Comparison of ENCODE assay signal across 15 cellular contexts in genomic region chr4:118898221-118898620, GRCh38. TPM values are rescaled to one million over a fixed set of nuclear protein-coding genes. Genes with fewer than 3 reads are reported as not detected.
DNase-seq lines count a peak whose midpoint lies in the region; ATAC-seq and TF ChIP-seq lines count a peak whose summit lies in the region.
"Had no signal": no experiment of that assay in that cellular context is flagged by ENCODE, and none has a peak within 500 bp of the region (broad histone marks: within the 10 kb centered on the region; RNA-seq: fewer than 3 reads in every experiment).

No MANE protein-coding gene starts in this region.

- no peak for ATAC-seq in gastroesophageal sphincter
- ATAC-seq in aorta (ENCODE audit: low FRiP score), result no peak
- ATAC-seq in HG03159 (IDR thresholded peaks at IDR 0.05; ENCODE audit: unreplicated experiment), result no peak
- ATAC-seq in CD8-positive, alpha-beta T cell, result no peak
- ATAC-seq: PC-3 had no signal

- no peak for DNase-seq in mesothelial cell of epicardium (ENCODE audit: low spot score in 2 of 2, unreplicated experiment in 2 of 2)
- DNase-seq in aorta, result no peak
- DNase-seq in globus pallidus (ENCODE audit: low spot score), result no peak
- no peak for DNase-seq in CD8-positive, alpha-beta T cell
- DNase-seq: CD8-positive, alpha-beta memory T cell; GF-D8; HFFc6; NCI-H1694; NCI-H345; NCI-H526 treated with DMSO at 0.1 percent for 48 hours; PC-3 had no signal

- peak overlapping the region in 2 of 3 donors; percentile 59 to 62 for H3K9ac ChIP-seq in skeletal muscle tissue (ENCODE audit: low read depth in 1 of 3, low read length in 3 of 3)

- H3K4me3 ChIP-seq in gastroesophageal sphincter, result peak overlapping the region; percentile 7 to 9
- H3K4me3 ChIP-seq in skeletal muscle tissue (ENCODE audit: low read length in 3 of 3), result peak overlapping the region in 2 of 3 donors; percentile 51 to 58
- H3K4me3 ChIP-seq in aorta (ENCODE audit: low read length in 2 of 2), result peak overlapping the region in 1 of 2 donors; percentile 54
- H3K4me3 ChIP-seq in CD8-positive, alpha-beta T cell (ENCODE audit: low read depth, low read length), result no peak overlapping the region

- H3K27me3 ChIP-seq in gastroesophageal sphincter, result no peaks in the 10 kb centered on the region
- H3K27me3 ChIP-seq in skeletal muscle tissue (ENCODE audit: control insufficient read depth in 3 of 3, insufficient read depth in 3 of 3, low read length in 3 of 3), result no peaks in the 10 kb centered on the region
- no peaks in the 10 kb centered on the region for H3K27me3 ChIP-seq in aorta (ENCODE audit: control insufficient read depth in 1 of 2, insufficient read depth in 2 of 2, low read length in 1 of 2)
- no peaks in the 10 kb centered on the region for H3K27me3 ChIP-seq in CD8-positive, alpha-beta T cell (ENCODE audit: insufficient read depth, low read length)

- WGBS in gastroesophageal sphincter (ENCODE audit: low coverage in 1 of 2), 2 donors, result 28 to 41% methylated on average over 2 of the region's 2 CpGs
- 11 to 17% methylated on average over 2 of the region's 2 CpGs for WGBS in aorta, 2 donors

- no peaks in the 10 kb centered on the region for H3K27me3 Mint-ChIP-seq in mesothelial cell of epicardium (ENCODE audit: low read depth)
- peaks cover 8% of the 10 kb centered on the region for H3K27me3 Mint-ChIP-seq in CD8-positive, alpha-beta T cell (ENCODE audit: low read depth)

- POLR2A ChIA-PET in CD8-positive, alpha-beta T cell (lab: Charles Lee), result no interaction called here

- intact Hi-C loops in aorta (cut with DNase I), result no loop called here
- intact Hi-C loops in CD8-positive, alpha-beta T cell (cut with DNase I, micrococcal nuclease), result no loop called here

- H3K4me1 Mint-ChIP-seq in mesothelial cell of epicardium, result peaks cover 42% of the 10 kb centered on the region
- H3K4me1 Mint-ChIP-seq in CD8-positive, alpha-beta T cell (ENCODE audit: low read depth), result no peaks in the 10 kb centered on the region
- H3K4me1 Mint-ChIP-seq: CD8-positive, alpha-beta memory T cell had no signal

- TF ChIP-seq POLR2A in gastroesophageal sphincter (IDR thresholded peaks at IDR 0.05), result no peak

- no peaks in the 10 kb centered on the region for H3K36me3 ChIP-seq in gastroesophageal sphincter
- no peaks in the 10 kb centered on the region for H3K36me3 ChIP-seq in skeletal muscle tissue (ENCODE audit: control insufficient read depth in 3 of 3, insufficient read depth in 3 of 3, low read length in 3 of 3)
- H3K36me3 ChIP-seq in aorta (ENCODE audit: control insufficient read depth in 1 of 2, insufficient read depth in 2 of 2, low read length in 1 of 2), result no peaks in the 10 kb centered on the region
- H3K36me3 ChIP-seq in CD8-positive, alpha-beta T cell (ENCODE audit: insufficient read depth, low read length), result no peaks in the 10 kb centered on the region

- CTCF ChIA-PET in CD8-positive, alpha-beta T cell (lab: Charles Lee), result no interaction called here

- peaks cover 9% of the 10 kb centered on the region for H3K36me3 Mint-ChIP-seq in mesothelial cell of epicardium
- H3K36me3 Mint-ChIP-seq in CD8-positive, alpha-beta T cell, result no peaks in the 10 kb centered on the region
- H3K36me3 Mint-ChIP-seq: CD8-positive, alpha-beta memory T cell had no signal

- no peak for TF ChIP-seq EP300 in gastroesophageal sphincter (IDR thresholded peaks at IDR 0.05)

- H3K9me3 Mint-ChIP-seq in mesothelial cell of epicardium, result peaks cover 8% of the 10 kb centered on the region
- H3K9me3 Mint-ChIP-seq in CD8-positive, alpha-beta T cell, result no peaks in the 10 kb centered on the region
- H3K9me3 Mint-ChIP-seq: CD8-positive, alpha-beta memory T cell; HFFc6 had no signal

- TF ChIP-seq CTCF in gastroesophageal sphincter (IDR thresholded peaks at IDR 0.05), result no peak
- TF ChIP-seq CTCF in mesothelial cell of epicardium (IDR thresholded peaks at IDR 0.05; ENCODE audit: unreplicated experiment), result no peak
- no peak for TF ChIP-seq CTCF in CD8-positive, alpha-beta T cell (IDR thresholded peaks at IDR 0.05)

- no peak overlapping the region for H3K4me3 Mint-ChIP-seq in mesothelial cell of epicardium
- no peak overlapping the region for H3K4me3 Mint-ChIP-seq in CD8-positive, alpha-beta T cell
- H3K4me3 Mint-ChIP-seq: CD8-positive, alpha-beta memory T cell; HFFc6 had no signal

- H3K27ac ChIP-seq in gastroesophageal sphincter (peak overlapping the region; percentile 81 to 99 (median 94)), skeletal muscle tissue (ENCODE audit: low read depth, low read length) (peak overlapping the region; percentile 87), aorta (ENCODE audit: low read depth in 1 of 2, low read length in 2 of 2) (peak overlapping the region; percentile 85 to 86)
- H3K27ac ChIP-seq in CD8-positive, alpha-beta T cell (ENCODE audit: low read depth, low read length), result no peak overlapping the region
- H3K27ac ChIP-seq: HL-60 had no signal

- peak overlapping the region; percentile 93 for H3K27ac Mint-ChIP-seq in mesothelial cell of epicardium
- H3K27ac Mint-ChIP-seq in CD8-positive, alpha-beta T cell, result no peak overlapping the region
- H3K27ac Mint-ChIP-seq: HFFc6 had no signal

- H3K4me1 ChIP-seq in gastroesophageal sphincter (peaks cover 4 to 78% (median 34%) of the 10 kb centered on the region in 3 donors), skeletal muscle tissue (ENCODE audit: control insufficient read depth in 3 of 3, insufficient read depth in 3 of 3, low read length in 3 of 3) (peaks cover 20 to 22% (median 21%) of the 10 kb centered on the region in 3 donors), aorta (ENCODE audit: control insufficient read depth in 1 of 2, insufficient read depth in 2 of 2, low read length in 2 of 2) (peaks cover 0 to 1% of the 10 kb centered on the region in 2 donors)
- H3K4me1 ChIP-seq in CD8-positive, alpha-beta T cell (ENCODE audit: insufficient read depth, low read length), result no peaks in the 10 kb centered on the region

- H3K9me3 ChIP-seq in gastroesophageal sphincter (no peaks in the 10 kb centered on the region), skeletal muscle tissue (ENCODE audit: control insufficient read depth in 3 of 3, low read length in 3 of 3) (no peaks in the 10 kb centered on the region), aorta (ENCODE audit: control insufficient read depth, low read length) (no peaks in the 10 kb centered on the region)
- no peaks in the 10 kb centered on the region for H3K9me3 ChIP-seq in CD8-positive, alpha-beta T cell (ENCODE audit: low read length)

RNA-seq across cellular contexts. Expression of gene SYNPO2, which starts 9.6 kb away (rescaled TPM):
- total RNA-seq in gastroesophageal sphincter, result 1,000 to 10,000 TPM; 1,547 to 3,168 (median 2,047) TPM
- 20.6 to 23.4 TPM (median 22.6 TPM) in 3 replicates for total RNA-seq in mesothelial cell of epicardium
- 34.4 TPM for total RNA-seq in skeletal muscle tissue
- total RNA-seq in aorta, result 1,000 to 10,000 TPM in 1 of 2 donors, 100 to 1,000 TPM in 1; 393 to 1,531 TPM
- polyA plus RNA-seq in aorta, result 100 to 1,000 TPM in 1 of 2 donors, 10 to 100 TPM in 1; 85.9 to 154 TPM
- under 1 TPM; 0.24 to 0.25 TPM for total RNA-seq in CD8-positive, alpha-beta T cell

Comparison
In these comparisons a context has a peak if more than half of its experiments do, and no peak if none do; other contexts are left out.
1. RNA of gene SYNPO2, which starts 9.6 kb away (total RNA-seq): 1,547 to 3,168 TPM in gastroesophageal sphincter, 393 to 1,531 TPM in aorta, 34.4 TPM in skeletal muscle tissue (single experiment) and 20.6 to 23.4 TPM in mesothelial cell of epicardium; 0.24 to 0.25 TPM in CD8-positive, alpha-beta T cell; every median in the first group is over 10 times any median in the second.